9 cellular contexts compared by ENCODE assay signal in genomic region chr4:71346710-71347109, GRCh38.
"Had no signal": no experiment of that assay in that cellular context is flagged by ENCODE, and none has a peak within 500 bp of the region (broad histone marks: within the 10 kb centered on the region; RNA-seq: fewer than 3 reads in every experiment).

No MANE protein-coding gene starts in this region.

- H3K9ac ChIP-seq: GM23248, KMS-11 had no signal

- H3K9me3 Mint-ChIP-seq: HFFc6, IgD-negative memory B cell had no signal

- H3K36me3 Mint-ChIP-seq: IgD-negative memory B cell had no signal

- DNase-seq: GM23248, GOT3, H7, HFFc6, KBM-7 had no signal

- H3K4me3 ChIP-seq: GM23248, HAP-1 had no signal

- H3K36me3 ChIP-seq: HAP-1 had no signal

- H3K27ac Mint-ChIP-seq: HFFc6, IgD-negative memory B cell had no signal

- H3K4me1 ChIP-seq: HAP-1 had no signal

- H3K27ac ChIP-seq: GM23248, HL-60, KMS-11 had no signal

- H3K9me3 ChIP-seq: HAP-1 had no signal
